9 cellular contexts compared by ENCODE assay signal in the genomic region with DNA sequence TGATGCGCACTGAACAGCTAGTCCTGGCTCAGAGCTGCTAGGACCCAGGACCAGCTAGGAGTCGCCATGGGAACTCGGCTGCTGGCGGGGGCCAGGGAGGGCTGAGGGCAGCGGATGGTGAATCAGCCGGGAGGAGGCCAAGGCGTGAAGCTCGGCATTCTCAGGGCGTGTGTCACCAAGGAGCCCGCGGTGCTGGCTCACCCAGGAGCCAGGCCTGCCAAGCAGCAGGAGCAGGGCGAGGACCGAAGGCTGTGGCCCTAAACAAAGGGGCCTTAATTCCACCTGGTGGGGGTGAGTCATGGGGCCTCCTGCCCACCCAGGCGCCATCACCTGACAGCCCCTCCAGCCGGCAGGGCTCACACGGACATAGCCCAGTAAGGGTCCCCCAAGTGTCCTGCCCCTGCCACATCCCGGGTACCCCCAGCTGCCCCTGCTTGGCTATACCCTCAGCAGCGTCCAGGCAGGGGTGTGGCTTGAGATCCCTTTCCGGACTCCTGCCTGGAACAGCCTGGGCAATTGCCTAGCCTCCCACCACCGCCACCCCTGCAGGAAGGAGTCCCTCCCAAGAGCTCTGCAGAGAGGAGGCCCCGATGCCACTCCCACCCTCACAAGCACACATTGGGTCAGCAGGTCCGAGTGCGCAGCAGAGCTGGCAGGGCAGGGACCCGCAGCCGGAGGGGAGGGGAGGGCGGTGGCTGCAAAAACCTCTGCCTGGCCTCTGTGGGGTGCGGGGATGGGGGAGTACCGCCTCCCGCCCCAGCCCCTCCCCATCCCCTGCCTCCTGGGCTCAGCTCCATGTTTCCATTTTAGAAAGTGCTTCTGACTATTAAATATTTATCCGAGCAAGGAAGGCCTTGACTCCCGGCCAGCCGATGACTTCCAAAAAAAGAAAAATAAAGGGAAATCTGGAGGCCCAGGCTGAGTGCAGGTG. TPM values are rescaled to one million over a fixed set of nuclear protein-coding genes. Genes with fewer than 3 reads are reported as not detected.
A peak's percentile ranks its signal among the peaks of the same experiment; 100 is the strongest.
DNase-seq lines count a peak whose midpoint lies in the region; ATAC-seq, FAIRE-seq and TF ChIP-seq lines count a peak whose summit lies in the region.
"Had no signal": no experiment of that assay in that cellular context is flagged by ENCODE, and none has a peak within 500 bp of the region (broad histone marks: within the 10 kb centered on the region; RNA-seq: fewer than 3 reads in every experiment).

No MANE protein-coding gene starts in this region.

- H3K27me3 ChIP-seq in brain microvascular endothelial cell (replicated peaks) (no peaks in the 10 kb centered on the region), thymus (ENCODE audit: control insufficient read depth, insufficient read depth) (peaks cover 22% of the 10 kb centered on the region)

- no peak for TF ChIP-seq CTCF in brain microvascular endothelial cell (IDR thresholded peaks at IDR 0.05; ENCODE audit: low read depth, low read length, missing control alignments)

- FAIRE-seq in HTR-8/SVneo (lab: Jason Lieb, UNC) = peak; percentile 99

- no peaks in the 10 kb centered on the region for H3K36me3 ChIP-seq in brain microvascular endothelial cell (replicated peaks)
- H3K36me3 ChIP-seq in thymus (ENCODE audit: control insufficient read depth, insufficient read depth) = no peaks in the 10 kb centered on the region

- no peaks in the 10 kb centered on the region for H3K9me3 ChIP-seq in thymus (ENCODE audit: control insufficient read depth)

- ATAC-seq in GM19328 (IDR thresholded peaks at IDR 0.05; ENCODE audit: unreplicated experiment) = no peak
- ATAC-seq in GM18909 (IDR thresholded peaks at IDR 0.05; ENCODE audit: poor library complexity, unreplicated experiment) = no peak

- in situ Hi-C loops in brain microvascular endothelial cell (cut with HindIII; ENCODE audit: low pct_ligation_motif_present, low sequenced_read_pairs) (no loop called here), G401 (cut with HindIII; ENCODE audit: low sequenced_read_pairs) (no loop called here)

- 88% methylated on average over 32 of the region's 32 CpGs for WGBS in thymus

- peak overlapping the region; percentile 1 for H3K4me3 ChIP-seq in brain microvascular endothelial cell (ENCODE audit: low read depth, low read length)
- no peak overlapping the region for H3K4me3 ChIP-seq in thymus (ENCODE audit: low read length)

- peak overlapping the region; percentile 8 for H3K27ac ChIP-seq in brain microvascular endothelial cell
- peak overlapping the region; percentile 1 for H3K27ac ChIP-seq in thymus (ENCODE audit: low read depth)

- H3K4me1 ChIP-seq in thymus (ENCODE audit: control insufficient read depth, insufficient read depth, low read length) = peaks cover 4% of the 10 kb centered on the region

- peak; percentile 92 for DNase-seq in HTR-8/SVneo (ENCODE audit: insufficient read length, low spot score)
- peak; percentile 94 for DNase-seq in brain microvascular endothelial cell
- DNase-seq in kidney tubule cell (ENCODE audit: low spot score) = peak; percentile 99
- DNase-seq in NCI-H82 (lab: John Stamatoyannopoulos, UW) = no peak
- no peak for DNase-seq in G401 (ENCODE audit: low spot score)
- DNase-seq: KBM-7 had no signal

RNA-seq across cellular contexts. Expression of gene AHNAK2, which starts 4.7 kb away (rescaled TPM):
- 3.8 TPM for polyA plus RNA-seq in thymus
- total RNA-seq in G401 (2014; rRNA removed; shearing (Covaris generic)) = 17.0 and 31.1 TPM in 2 replicates

RNA-seq across cellular contexts. Expression of gene CLBA1, which starts 12.1 kb away (rescaled TPM):
- 12.9 TPM for polyA plus RNA-seq in thymus
- 10.5 and 18.0 TPM in 2 replicates for total RNA-seq in G401 (2014; rRNA removed; shearing (Covaris generic))

RNA-seq across cellular contexts. Expression of gene CDCA4, which starts 47.4 kb away (rescaled TPM):
- 10.7 TPM for polyA plus RNA-seq in thymus
- 69.8 and 83.1 TPM in 2 replicates for total RNA-seq in G401 (2014; rRNA removed; shearing (Covaris generic))

RNA-seq across cellular contexts. Expression of gene PLD4, which starts 48.8 kb away (rescaled TPM):
- 1.5 TPM for polyA plus RNA-seq in thymus
- not detected in 2 replicates for total RNA-seq in G401 (2014; rRNA removed; shearing (Covaris generic))

Comparison
In these comparisons a context has a peak if more than half of its experiments do, and no peak if none do; other contexts are left out.
1. DNase-seq: peak in HTR-8/SVneo (single experiment), brain microvascular endothelial cell (single experiment) and kidney tubule cell (single experiment); none in NCI-H82 (single experiment) and G401 (single experiment).